In genomic region chr2:172708247-172708646, GRCh38 we compare ENCODE assay signal across 3 cellular contexts.
"Had no signal": no experiment of that assay in that cellular context is flagged by ENCODE, and none has a peak within 500 bp of the region (broad histone marks: within the 10 kb centered on the region; RNA-seq: fewer than 3 reads in every experiment).

No MANE protein-coding gene starts in this region.

- H3K4me3 ChIP-seq: GM12878 had no signal

- DNase-seq: GDM1, GF-D8 had no signal
